In the genomic region with DNA sequence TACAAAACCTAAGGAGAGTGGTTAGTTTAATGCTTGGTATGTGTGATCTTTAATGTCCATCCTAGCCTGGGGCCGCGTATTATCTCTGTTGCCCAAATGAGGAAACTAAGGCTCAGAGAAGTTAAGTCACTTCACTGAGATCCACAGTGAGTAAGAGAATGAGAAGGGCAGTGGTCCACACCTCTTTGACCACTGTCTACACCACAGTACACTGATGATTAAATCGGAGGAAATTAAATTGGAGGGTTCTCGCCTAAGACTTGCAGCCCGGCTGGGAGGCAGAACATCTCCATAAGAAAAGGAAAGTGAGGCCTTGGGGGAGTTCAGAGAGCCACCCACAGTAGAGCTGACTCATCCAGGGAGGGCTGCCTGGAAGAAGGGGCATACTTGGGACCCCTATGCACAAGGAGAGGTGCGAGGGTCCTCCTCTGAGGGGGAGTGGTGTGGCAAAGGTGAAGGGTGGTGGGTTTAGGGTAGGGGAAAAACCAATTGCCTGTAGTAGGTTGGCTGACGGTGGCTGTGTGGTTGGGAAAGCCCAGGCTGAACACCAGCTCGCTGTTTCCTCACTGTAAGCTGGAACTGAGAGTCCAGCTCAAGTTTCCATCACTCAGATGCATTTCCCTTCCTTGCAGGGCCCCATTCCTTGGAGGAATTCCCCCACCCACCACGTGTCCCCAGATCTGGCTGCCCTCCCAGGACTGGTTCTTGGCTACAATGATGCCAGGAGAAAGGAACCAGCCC, we compare ENCODE assay signal across 9 cellular contexts. TPM values are rescaled to one million over a fixed set of nuclear protein-coding genes. Genes with fewer than 3 reads are reported as not detected.
DNase-seq lines count a peak whose midpoint lies in the region; ATAC-seq and TF ChIP-seq lines count a peak whose summit lies in the region.
"Had no signal": no experiment of that assay in that cellular context is flagged by ENCODE, and none has a peak within 500 bp of the region (broad histone marks: within the 10 kb centered on the region; RNA-seq: fewer than 3 reads in every experiment).

No MANE protein-coding gene starts in this region.

- peaks cover 63% of the 10 kb centered on the region for H3K4me1 Mint-ChIP-seq in dendritic cell treated with granulocyte-macrophage colony-stimulating factor and Interleukin-4, amounts not matched to agents 40 ng/mL and 50 ng/mL, for 4 days (ENCODE audit: low read depth)
- peaks cover 12% of the 10 kb centered on the region for H3K4me1 Mint-ChIP-seq in type B pancreatic cell (ENCODE audit: unreplicated experiment)

- H3K9me3 Mint-ChIP-seq in dendritic cell treated with granulocyte-macrophage colony-stimulating factor and Interleukin-4, amounts not matched to agents 40 ng/mL and 50 ng/mL, for 4 days: no peaks in the 10 kb centered on the region
- no peaks in the 10 kb centered on the region for H3K9me3 Mint-ChIP-seq in type B pancreatic cell

- H3K27me3 ChIP-seq in SK-N-SH (ENCODE audit: insufficient read depth) (no peaks in the 10 kb centered on the region), esophagus muscularis mucosa (no peaks in the 10 kb centered on the region)

- no peaks in the 10 kb centered on the region for H3K36me3 Mint-ChIP-seq in dendritic cell treated with granulocyte-macrophage colony-stimulating factor and Interleukin-4, amounts not matched to agents 40 ng/mL and 50 ng/mL, for 4 days (ENCODE audit: low read depth)
- no peaks in the 10 kb centered on the region for H3K36me3 Mint-ChIP-seq in type B pancreatic cell

- H3K4me3 ChIP-seq in SK-N-SH (ENCODE audit: low read depth in 2 of 2, low read length in 1 of 2): no peak overlapping the region
- H3K4me3 ChIP-seq in esophagus muscularis mucosa: no peak overlapping the region

- no peak overlapping the region for H3K9ac ChIP-seq in SK-N-SH

- H4K20me1 ChIP-seq in SK-N-SH (ENCODE audit: insufficient read depth): no peaks in the 10 kb centered on the region

- no peaks in the 10 kb centered on the region for H3F3A ChIP-seq in SK-N-SH (replicated peaks; ENCODE audit: insufficient read depth)

- intact Hi-C loops in dendritic cell treated with granulocyte-macrophage colony-stimulating factor and Interleukin-4, amounts not matched to agents 40 ng/mL and 50 ng/mL, for 4 days (cut with micrococcal nuclease): no loop called here
- intact Hi-C loops in esophagus muscularis mucosa (cut with DNase I): loop anchor here (10.0 kb wide), 1 partner anchor 186 kb away; no protein-coding TSS in a partner anchor

- no peaks in the 10 kb centered on the region for H3K79me2 ChIP-seq in SK-N-SH (ENCODE audit: insufficient read depth)

- POLR2A ChIA-PET in SK-N-SH (lab: Yijun Ruan, JAX): no interaction called here

- ATAC-seq in GM18858 (IDR thresholded peaks at IDR 0.05; ENCODE audit: unreplicated experiment): peak; percentile 36
- ATAC-seq in HG03521 (IDR thresholded peaks at IDR 0.05; ENCODE audit: unreplicated experiment): no peak

- no peak for TF ChIP-seq RAD21 in SK-N-SH (IDR thresholded peaks at IDR 0.05; ENCODE audit: low read length)

- 77% methylated on average over 9 of the region's 9 CpGs for WGBS in SK-N-SH (ENCODE audit: low lambda C conversion rate)
- 68% methylated on average over 9 of the region's 9 CpGs for WGBS in esophagus muscularis mucosa

- no peak overlapping the region for H3K27ac ChIP-seq in SK-N-SH (ENCODE audit: low read depth in 2 of 2, low read length in 1 of 2)
- no peak overlapping the region for H3K27ac ChIP-seq in esophagus muscularis mucosa (replicated peaks in 1 of 4)

- no peaks in the 10 kb centered on the region for H3K9me3 ChIP-seq in SK-N-SH
- H3K9me3 ChIP-seq in esophagus muscularis mucosa: no peaks in the 10 kb centered on the region

- TF ChIP-seq POLR2A in esophagus muscularis mucosa (IDR thresholded peaks at IDR 0.05; ENCODE audit: low read depth): no peak

- CTCF ChIA-PET in SK-N-SH (lab: Yijun Ruan, JAX): interaction anchor here (0.9 to 1.5 kb wide), 2 partner anchors 30 to 31 kb away, joined by 3 read pairs; no protein-coding TSS in a partner anchor

- DNase-seq in SK-N-SH (no peak), type B pancreatic cell (ENCODE audit: extremely low spot score, unreplicated experiment) (no peak), esophagus muscularis mucosa (ENCODE audit: extremely low spot score) (no peak), NCI-H1417 treated with DMSO at 0.1 percent for 48 hours (lab: John Stamatoyannopoulos, UW) (no peak)
- DNase-seq in stimulated activated CD4-positive, alpha-beta T cell treated with anti-CD3 and anti-CD28 coated beads, Interleukin-4, amount 100 ng/mL, for 24 hours: peak; percentile 79
- DNase-seq: effector CD4-positive, alpha-beta T cell had no signal

- no peak overlapping the region for H3K4me3 Mint-ChIP-seq in dendritic cell treated with granulocyte-macrophage colony-stimulating factor and Interleukin-4, amounts not matched to agents 40 ng/mL and 50 ng/mL, for 4 days
- no peak overlapping the region for H3K4me3 Mint-ChIP-seq in type B pancreatic cell

- H3K27me3 Mint-ChIP-seq in dendritic cell treated with granulocyte-macrophage colony-stimulating factor and Interleukin-4, amounts not matched to agents 40 ng/mL and 50 ng/mL, for 4 days: no peaks in the 10 kb centered on the region
- H3K27me3 Mint-ChIP-seq in type B pancreatic cell: peaks cover 11% of the 10 kb centered on the region

- H3K9me2 ChIP-seq in SK-N-SH: no peaks in the 10 kb centered on the region

- no peak overlapping the region for H2AFZ ChIP-seq in SK-N-SH (ENCODE audit: low read depth)

- TF ChIP-seq CTCF in SK-N-SH (IDR thresholded peaks at IDR 0.05): no peak
- TF ChIP-seq CTCF in type B pancreatic cell (conservative IDR thresholded peaks at IDR 0.05): no peak
- no peak for TF ChIP-seq CTCF in esophagus muscularis mucosa (IDR thresholded peaks at IDR 0.05)

- H3K4me2 ChIP-seq in SK-N-SH: no peak overlapping the region

- no peaks in the 10 kb centered on the region for H3K36me3 ChIP-seq in SK-N-SH (replicated peaks in 1 of 2; ENCODE audit: control insufficient read depth in 1 of 2, insufficient read depth in 2 of 2, low read length in 1 of 2)
- no peaks in the 10 kb centered on the region for H3K36me3 ChIP-seq in esophagus muscularis mucosa

- H3K27ac Mint-ChIP-seq in dendritic cell treated with granulocyte-macrophage colony-stimulating factor and Interleukin-4, amounts not matched to agents 40 ng/mL and 50 ng/mL, for 4 days: peak overlapping the region; percentile 92
- H3K27ac Mint-ChIP-seq in type B pancreatic cell: no peak overlapping the region

- TF ChIP-seq EP300 in SK-N-SH (IDR thresholded peaks at IDR 0.05; ENCODE audit: borderline replicate concordance in 1 of 2, low read depth in 1 of 2, low read length in 1 of 2): no peak
- no peak for TF ChIP-seq EP300 in esophagus muscularis mucosa (IDR thresholded peaks at IDR 0.05)

- peaks cover 0 to 14% of the 10 kb centered on the region in 2 experiments; a peak in 1 of 4 replicates for H3K4me1 ChIP-seq in SK-N-SH (ENCODE audit: control insufficient read depth in 1 of 2, insufficient read depth in 2 of 2, low read depth in 1 of 2, low read length in 1 of 2)
- peaks cover 20 to 23% (median 21%) of the 10 kb centered on the region in 4 donors for H3K4me1 ChIP-seq in esophagus muscularis mucosa

TF ChIP-seq in SK-N-SH, 30 proteins besides CTCF, POLR2A, EP300 and RAD21:
- no peak for TF ChIP-seq CHD2 (IDR thresholded peaks at IDR 0.05; ENCODE audit: low read length, partially characterized antibody)
- TF ChIP-seq, protein P1, sequence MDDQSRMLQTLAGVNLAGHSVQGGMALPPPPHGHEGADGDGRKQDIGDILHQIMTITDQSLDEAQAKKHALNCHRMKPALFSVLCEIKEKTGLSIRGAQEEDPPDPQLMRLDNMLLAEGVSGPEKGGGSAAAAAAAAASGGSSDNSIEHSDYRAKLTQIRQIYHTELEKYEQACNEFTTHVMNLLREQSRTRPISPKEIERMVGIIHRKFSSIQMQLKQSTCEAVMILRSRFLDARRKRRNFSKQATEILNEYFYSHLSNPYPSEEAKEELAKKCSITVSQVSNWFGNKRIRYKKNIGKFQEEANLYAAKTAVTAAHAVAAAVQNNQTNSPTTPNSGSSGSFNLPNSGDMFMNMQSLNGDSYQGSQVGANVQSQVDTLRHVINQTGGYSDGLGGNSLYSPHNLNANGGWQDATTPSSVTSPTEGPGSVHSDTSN (IDR thresholded peaks at IDR 0.05): 0 out of 2 replicates have a peak, but pooled peaks have one; percentile 6

RNA-seq across cellular contexts. Expression of a gene that starts 15.0 kb away (rescaled TPM):
- 8.2 and 9.6 TPM in 2 replicates for polyA plus RNA-seq in SK-N-SH (2012; rRNA removed)
- 7.9 and 8.7 TPM in 2 replicates for polyA plus RNA-seq in SK-N-SH (2012; cell fraction: cytosol; rRNA removed)
- polyA plus RNA-seq in SK-N-SH (2012; cell fraction: nucleus; rRNA removed): 16.4 and 17.1 TPM in 2 replicates
- 10.1 and 11.3 TPM in 2 replicates for total RNA-seq in type B pancreatic cell (ENCODE audit: low replicate concordance)
- total RNA-seq in esophagus muscularis mucosa: 10 to 100 TPM; 10.3 to 18.6 (median 14.9) TPM

RNA-seq across cellular contexts. Expression of a gene that starts 26.0 kb away (rescaled TPM):
- not detected in 2 replicates for polyA plus RNA-seq in SK-N-SH (2012; rRNA removed)
- under 0.01 TPM in 1 of 2 replicates, not detected in the other for polyA plus RNA-seq in SK-N-SH (2012; cell fraction: cytosol; rRNA removed)
- 0.02 TPM in 2 replicates for polyA plus RNA-seq in SK-N-SH (2012; cell fraction: nucleus; rRNA removed)
- total RNA-seq in type B pancreatic cell (ENCODE audit: low replicate concordance) (0.07 and 0.63 TPM in 2 replicates), esophagus muscularis mucosa (not detected)

RNA-seq across cellular contexts. Expression of a gene that starts 42.8 kb away (rescaled TPM):
- polyA plus RNA-seq in SK-N-SH (2012; rRNA removed): not detected in 2 replicates
- polyA plus RNA-seq in SK-N-SH (2012; cell fraction: cytosol; rRNA removed): not detected in 2 replicates
- 0.04 TPM in 1 of 2 replicates, not detected in the other for polyA plus RNA-seq in SK-N-SH (2012; cell fraction: nucleus; rRNA removed)
- total RNA-seq in type B pancreatic cell (ENCODE audit: low replicate concordance) (not detected in 2 replicates), esophagus muscularis mucosa (not detected)
